17 cellular contexts compared by ENCODE assay signal in genomic region chr1:177849588-177849987, GRCh38.
DNase-seq lines count a peak whose midpoint lies in the region; ATAC-seq, FAIRE-seq and TF ChIP-seq lines count a peak whose summit lies in the region.
"Had no signal": no experiment of that assay in that cellular context is flagged by ENCODE, and none has a peak within 500 bp of the region (broad histone marks: within the 10 kb centered on the region; RNA-seq: fewer than 3 reads in every experiment).

No MANE protein-coding gene starts in this region.

- CTCF ChIA-PET in IMR-90 (lab: Yijun Ruan, JAX), result interaction anchor here (0.5 kb wide), 1 partner anchor 418 kb away, joined by 3 read pairs; no protein-coding TSS in a partner anchor

- no peak overlapping the region for H3K56ac ChIP-seq in IMR-90 (ENCODE audit: extremely low read depth, insufficient read depth, low read length)

- no peaks in the 10 kb centered on the region for H3K36me3 ChIP-seq in IMR-90 (ENCODE audit: control insufficient read depth, insufficient read depth, low read length)
- no peaks in the 10 kb centered on the region for H3K36me3 ChIP-seq in osteoblast (ENCODE audit: insufficient read depth, low read length)
- H3K36me3 ChIP-seq: BLaER1, HAP-1 had no signal

- H3K9me1 ChIP-seq in IMR-90 (ENCODE audit: insufficient read depth, low read length), result peaks cover 16% of the 10 kb centered on the region

- no peak overlapping the region for H3K23ac ChIP-seq in IMR-90 (ENCODE audit: low read depth, low read length)

- H4K20me1 ChIP-seq in IMR-90 (ENCODE audit: insufficient read depth, low read length) (no peaks in the 10 kb centered on the region), osteoblast (ENCODE audit: insufficient read depth, low read length) (no peaks in the 10 kb centered on the region)
- H4K20me1 ChIP-seq: BLaER1 had no signal

- H3K79me1 ChIP-seq in IMR-90 (ENCODE audit: low read depth in 1 of 2, low read length in 2 of 2), result no peaks in the 10 kb centered on the region

- H3K9ac ChIP-seq in IMR-90 (ENCODE audit: low read depth, low read length), result no peak overlapping the region
- H3K9ac ChIP-seq: BLaER1, GM23248 had no signal

- H2AFZ ChIP-seq in IMR-90 (replicated peaks; ENCODE audit: low read length, poor library complexity), result no peak overlapping the region
- H2AFZ ChIP-seq in osteoblast (ENCODE audit: low read length), result no peak overlapping the region
- H2AFZ ChIP-seq: GM23248 had no signal

- H4K8ac ChIP-seq in IMR-90 (ENCODE audit: low read depth in 2 of 2, low read length in 2 of 2), result no peak overlapping the region

- H3K4ac ChIP-seq in IMR-90 (ENCODE audit: low read depth, low read length), result no peak overlapping the region

- TF ChIP-seq CTCF in IMR-90 (conservative IDR thresholded peaks at IDR 0.05; ENCODE audit: low read depth, low read length) (no peak), osteoblast (IDR thresholded peaks at IDR 0.05; ENCODE audit: extremely low read depth, low read depth, low read length) (no peak)

- no peak overlapping the region for H2BK5ac ChIP-seq in IMR-90 (ENCODE audit: low read depth, low read length, poor library complexity, severe bottlenecking)

- no TSS peak for BruUV-seq in IMR-90 (replicated peaks; lab: Mats Ljungman, UMichigan)

- H3K4me3 ChIP-seq in IMR-90 (ENCODE audit: insufficient read depth, low read depth, low read length) (no peak overlapping the region), osteoblast (ENCODE audit: insufficient read depth, low read length) (no peak overlapping the region)
- H3K4me3 ChIP-seq: BLaER1, GM23248, HAP-1 had no signal

- H3K4me2 ChIP-seq in IMR-90 (ENCODE audit: low read depth, low read length), result no peak overlapping the region
- H3K4me2 ChIP-seq in osteoblast (ENCODE audit: insufficient read depth, low read length), result no peak overlapping the region
- H3K4me2 ChIP-seq: BLaER1 had no signal

- H3K27me3 ChIP-seq in IMR-90 (ENCODE audit: control insufficient read depth, insufficient read depth, low read length) (no peaks in the 10 kb centered on the region), osteoblast (ENCODE audit: insufficient read depth, low read length) (peaks cover 2% of the 10 kb centered on the region)
- H3K27me3 ChIP-seq: BLaER1 had no signal

- POLR2A ChIA-PET in IMR-90 (lab: Charles Lee; ENCODE audit: unreplicated experiment), result no interaction called here

- peak; percentile 59 for ATAC-seq in GM19324 (IDR thresholded peaks at IDR 0.05; ENCODE audit: low FRiP score, unreplicated experiment)
- ATAC-seq in IMR-90 (ENCODE audit: low read depth), result no peak

- H4K5ac ChIP-seq in IMR-90 (ENCODE audit: low read depth, low read length), result no peak overlapping the region

- no peak for TF ChIP-seq RAD21 in IMR-90 (IDR thresholded peaks at IDR 0.05; ENCODE audit: low read length)

- H2BK20ac ChIP-seq in IMR-90 (ENCODE audit: low read depth, low read length), result peak overlapping the region; percentile 55; the same call in 1 of the 2 replicates

- H3K27ac ChIP-seq in IMR-90 (ENCODE audit: insufficient read depth, low read length) (no peak overlapping the region), osteoblast (ENCODE audit: low read depth, low read length) (no peak overlapping the region)
- H3K27ac ChIP-seq: BLaER1 had no signal

- no peak for DNase-seq in GM12891 (ENCODE audit: insufficient read length, low spot score)
- DNase-seq in IMR-90, result no peak
- DNase-seq in osteoblast (ENCODE audit: insufficient read length, low spot score, missing footprints), result peak; percentile 30
- no peak for DNase-seq in G401 (ENCODE audit: low spot score)
- DNase-seq in T-helper 1 cell, result no peak
- no peak for DNase-seq in NCI-H446 treated with DMSO at 0.1 percent for 48 hours (lab: John Stamatoyannopoulos, UW)
- DNase-seq: 8988T; CD4-positive, alpha-beta memory T cell; DMS153; DMS79; GF-D8; KBM-7 had no signal

- H2BK120ac ChIP-seq in IMR-90 (ENCODE audit: low read depth, low read length), result 0 out of 2 replicates have a peak overlapping the region, but pooled peaks have one; percentile 28

- TF ChIP-seq POLR2A in GM12891 (IDR thresholded peaks at IDR 0.05; ENCODE audit: low read depth, low read length), result no peak
- TF ChIP-seq POLR2A in IMR-90 (IDR thresholded peaks at IDR 0.05; ENCODE audit: low read depth, low read length), result no peak

- H3K9me3 ChIP-seq in IMR-90 (ENCODE audit: control insufficient read depth, insufficient read depth, low read length), result no peaks in the 10 kb centered on the region
- no peaks in the 10 kb centered on the region for H3K9me3 ChIP-seq in osteoblast (ENCODE audit: low read depth, low read length)
- H3K9me3 ChIP-seq: HAP-1 had no signal

- no CpG with 5 or more reads among the region's 2 CpGs for WGBS in IMR-90 (ENCODE audit: extremely low coverage in 2 of 2, insufficient read length in 1 of 2), 2 experiments

- H3K14ac ChIP-seq in IMR-90 (replicated peaks; ENCODE audit: low read depth, low read length), result no peak overlapping the region

- no peak overlapping the region for H2AK5ac ChIP-seq in IMR-90 (ENCODE audit: low read depth, low read length)

- in situ Hi-C loops in IMR-90 (cut with MboI; ENCODE audit: low sequenced_read_pairs), result no loop called here
- in situ Hi-C loops in G401 (cut with HindIII; ENCODE audit: low sequenced_read_pairs), result no loop called here

- H3K79me2 ChIP-seq in osteoblast (ENCODE audit: insufficient read depth, low read length), result no peaks in the 10 kb centered on the region

- FAIRE-seq in GM12891 (lab: Jason Lieb, UNC), result no peak
- FAIRE-seq: HTR-8/SVneo had no signal

- intact Hi-C loops in IMR-90 (cut with micrococcal nuclease), result no loop called here

- H3K4me1 ChIP-seq in IMR-90 (ENCODE audit: control insufficient read depth, insufficient read depth, low read length) (peaks cover 12% of the 10 kb centered on the region), osteoblast (ENCODE audit: insufficient read depth, low read length) (peaks cover 4% of the 10 kb centered on the region)
- H3K4me1 ChIP-seq: BLaER1, HAP-1 had no signal

- H3K18ac ChIP-seq in IMR-90 (ENCODE audit: low read depth, low read length), result no peak overlapping the region

- H2BK15ac ChIP-seq in IMR-90 (ENCODE audit: low read depth, low read length), result peak overlapping the region; percentile 49; the same call in 2 of the 3 replicates

- no peak overlapping the region for H2AK9ac ChIP-seq in IMR-90 (replicated peaks; ENCODE audit: low read depth, low read length, poor library complexity)

- dilution Hi-C loops in IMR-90 (cut with HindIII; ENCODE audit: low sequenced_read_pairs, unreplicated experiment), result no loop called here

- H4K91ac ChIP-seq in IMR-90 (ENCODE audit: insufficient read depth, low read depth, low read length), result no peak overlapping the region

TF ChIP-seq in GM12891, 5 proteins besides CTCF, POLR2A, EP300 and RAD21:
- TF ChIP-seq PAX5 (IDR thresholded peaks at IDR 0.05; ENCODE audit: insufficient read depth, low read length, severe bottlenecking) (no peak), SPI1 (IDR thresholded peaks at IDR 0.05; ENCODE audit: low read depth, low read length) (peak; percentile 20; the same call in 1 of the 2 replicates)

TF ChIP-seq in IMR-90, 13 proteins besides CTCF, POLR2A, EP300 and RAD21:
- no peak for TF ChIP-seq ELK1 (IDR thresholded peaks at IDR 0.05; ENCODE audit: borderline replicate concordance, low read depth, low read length)
- no peak for TF ChIP-seq CHD1 (IDR thresholded peaks at IDR 0.05; ENCODE audit: low read depth, low read length)
- TF ChIP-seq MAFK (IDR thresholded peaks at IDR 0.05; ENCODE audit: low read depth, low read length), result no peak
- TF ChIP-seq, protein P1, sequence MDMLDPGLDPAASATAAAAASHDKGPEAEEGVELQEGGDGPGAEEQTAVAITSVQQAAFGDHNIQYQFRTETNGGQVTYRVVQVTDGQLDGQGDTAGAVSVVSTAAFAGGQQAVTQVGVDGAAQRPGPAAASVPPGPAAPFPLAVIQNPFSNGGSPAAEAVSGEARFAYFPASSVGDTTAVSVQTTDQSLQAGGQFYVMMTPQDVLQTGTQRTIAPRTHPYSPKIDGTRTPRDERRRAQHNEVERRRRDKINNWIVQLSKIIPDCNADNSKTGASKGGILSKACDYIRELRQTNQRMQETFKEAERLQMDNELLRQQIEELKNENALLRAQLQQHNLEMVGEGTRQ (IDR thresholded peaks at IDR 0.05; ENCODE audit: low read depth, low read length), result no peak
TF ChIP-seq in IMR-90: peak in this region for 0.
